In the genomic region with DNA sequence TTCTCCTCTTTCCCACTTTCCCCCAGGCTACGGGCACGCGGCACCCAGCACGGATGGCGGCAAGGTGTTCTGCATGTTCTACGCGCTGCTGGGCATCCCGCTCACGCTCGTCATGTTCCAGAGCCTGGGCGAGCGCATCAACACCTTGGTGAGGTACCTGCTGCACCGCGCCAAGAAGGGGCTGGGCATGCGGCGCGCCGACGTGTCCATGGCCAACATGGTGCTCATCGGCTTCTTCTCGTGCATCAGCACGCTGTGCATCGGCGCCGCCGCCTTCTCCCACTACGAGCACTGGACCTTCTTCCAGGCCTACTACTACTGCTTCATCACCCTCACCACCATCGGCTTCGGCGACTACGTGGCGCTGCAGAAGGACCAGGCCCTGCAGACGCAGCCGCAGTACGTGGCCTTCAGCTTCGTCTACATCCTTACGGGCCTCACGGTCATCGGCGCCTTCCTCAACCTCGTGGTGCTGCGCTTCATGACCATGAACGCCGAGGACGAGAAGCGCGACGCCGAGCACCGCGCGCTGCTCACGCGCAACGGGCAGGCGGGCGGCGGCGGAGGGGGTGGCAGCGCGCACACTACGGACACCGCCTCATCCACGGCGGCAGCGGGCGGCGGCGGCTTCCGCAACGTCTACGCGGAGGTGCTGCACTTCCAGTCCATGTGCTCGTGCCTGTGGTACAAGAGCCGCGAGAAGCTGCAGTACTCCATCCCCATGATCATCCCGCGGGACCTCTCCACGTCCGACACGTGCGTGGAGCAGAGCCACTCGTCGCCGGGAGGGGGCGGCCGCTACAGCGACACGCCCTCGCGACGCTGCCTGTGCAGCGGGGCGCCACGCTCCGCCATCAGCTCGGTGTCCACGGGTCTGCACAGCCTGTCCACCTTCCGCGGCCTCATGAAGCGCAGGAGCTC, we compare ENCODE assay signal across 11 cellular contexts. TPM values are rescaled to one million over a fixed set of nuclear protein-coding genes. Genes with fewer than 3 reads are reported as not detected.
A peak's percentile ranks its signal among the peaks of the same experiment; 100 is the strongest.
DNase-seq lines count a peak whose midpoint lies in the region; ATAC-seq and TF ChIP-seq lines count a peak whose summit lies in the region.
"Had no signal": no experiment of that assay in that cellular context is flagged by ENCODE, and none has a peak within 500 bp of the region (broad histone marks: within the 10 kb centered on the region; RNA-seq: fewer than 3 reads in every experiment).

No MANE protein-coding gene starts in this region.

- CTCF ChIA-PET in activated CD4-positive, alpha-beta T cell treated with anti-CD3 and anti-CD28 coated beads for 36 hours (lab: Charles Lee): no interaction called here

- H3K4me3 Mint-ChIP-seq in activated CD4-positive, alpha-beta T cell treated with anti-CD3 and anti-CD28 coated beads for 36 hours: no peak overlapping the region

- H3K27me3 ChIP-seq in foreskin keratinocyte: peaks cover 27% of the 10 kb centered on the region

- no peaks in the 10 kb centered on the region for H3K9me3 Mint-ChIP-seq in activated CD4-positive, alpha-beta T cell treated with anti-CD3 and anti-CD28 coated beads for 36 hours (ENCODE audit: low read depth)

- TF ChIP-seq CTCF in foreskin keratinocyte (conservative IDR thresholded peaks at IDR 0.05): peak; percentile 39

- intact Hi-C loops in activated CD4-positive, alpha-beta T cell treated with anti-CD3 and anti-CD28 coated beads for 36 hours (cut with DNase I, micrococcal nuclease): no loop called here

- H3K27ac Mint-ChIP-seq in activated CD4-positive, alpha-beta T cell treated with anti-CD3 and anti-CD28 coated beads for 36 hours: no peak overlapping the region

- peak; percentile 40 for DNase-seq in activated CD4-positive, alpha-beta T cell treated with anti-CD3 and anti-CD28 coated beads for 36 hours
- no peak for DNase-seq in activated CD4-positive, alpha-beta T cell treated with anti-CD3 and anti-CD28 coated beads, Interleukin-2, amount 50 U/mL, for 1 hour
- DNase-seq in activated CD8-positive, alpha-beta memory T cell treated with anti-CD3 and anti-CD28 coated beads, Interleukin-2, amount 50 U/mL, for 4 hours: peak; percentile 28
- DNase-seq in foreskin keratinocyte (no peak), UCSD-AML1 (lab: John Stamatoyannopoulos, UW; ENCODE audit: unreplicated experiment) (no peak)
- DNase-seq in stimulated activated CD4-positive, alpha-beta T cell treated with anti-CD3 and anti-CD28 coated beads, Interleukin-2, amount 100 ng/mL, for 48 hours: peak; percentile 7
- DNase-seq: NCI-H510A treated with DMSO at 0.1 percent for 48 hours had no signal

- ATAC-seq in activated CD4-positive, alpha-beta T cell treated with anti-CD3 and anti-CD28 coated beads for 36 hours: peak; percentile 53
- ATAC-seq in foreskin keratinocyte (peak; percentile 5), HG03045 (IDR thresholded peaks at IDR 0.05; ENCODE audit: unreplicated experiment) (no peak), HG03442 (IDR thresholded peaks at IDR 0.05; ENCODE audit: unreplicated experiment) (no peak)

- H3K4me1 Mint-ChIP-seq in activated CD4-positive, alpha-beta T cell treated with anti-CD3 and anti-CD28 coated beads for 36 hours: no peaks in the 10 kb centered on the region

- no peaks in the 10 kb centered on the region for H3K4me1 ChIP-seq in foreskin keratinocyte

- H3K27me3 Mint-ChIP-seq in activated CD4-positive, alpha-beta T cell treated with anti-CD3 and anti-CD28 coated beads for 36 hours: peaks cover 12% of the 10 kb centered on the region

- POLR2A ChIA-PET in activated CD4-positive, alpha-beta T cell treated with anti-CD3 and anti-CD28 coated beads for 36 hours (lab: Charles Lee): no interaction called here

- H3K27ac ChIP-seq in foreskin keratinocyte: no peak overlapping the region
- H3K27ac ChIP-seq: parathyroid adenoma had no signal

- H3K36me3 Mint-ChIP-seq in activated CD4-positive, alpha-beta T cell treated with anti-CD3 and anti-CD28 coated beads for 36 hours (ENCODE audit: low read depth): no peaks in the 10 kb centered on the region

RNA-seq across cellular contexts. Expression of gene KCNK3, which starts 35.4 kb away (rescaled TPM):
- total RNA-seq in activated CD4-positive, alpha-beta T cell treated with anti-CD3 and anti-CD28 coated beads for 36 hours: not detected
- total RNA-seq in foreskin keratinocyte: not detected in 2 replicates
- polyA plus RNA-seq in foreskin keratinocyte: not detected in 2 replicates
- polyA plus RNA-seq: fibroblast of lung had no signal

RNA-seq across cellular contexts. Expression of gene SLC35F6, which starts 36.2 kb away (rescaled TPM):
- total RNA-seq in activated CD4-positive, alpha-beta T cell treated with anti-CD3 and anti-CD28 coated beads for 36 hours: 1 to 10 TPM; 5.0 to 5.6 TPM
- 47.3 and 53.8 TPM in 2 replicates for total RNA-seq in foreskin keratinocyte
- 26.7 and 28.5 TPM in 2 replicates for polyA plus RNA-seq in foreskin keratinocyte

RNA-seq across cellular contexts. Expression of gene CENPA, which starts 58.0 kb away (rescaled TPM):
- 10 to 100 TPM; 37.0 to 38.0 TPM for total RNA-seq in activated CD4-positive, alpha-beta T cell treated with anti-CD3 and anti-CD28 coated beads for 36 hours
- total RNA-seq in foreskin keratinocyte: 30.8 and 39.0 TPM in 2 replicates
- 28.2 and 37.2 TPM in 2 replicates for polyA plus RNA-seq in foreskin keratinocyte

Comparison
In these comparisons a context has a peak if more than half of its experiments do, and no peak if none do; other contexts are left out.
1. DNase-seq: peak in activated CD4-positive, alpha-beta T cell treated with anti-CD3 and anti-CD28 coated beads for 36 hours (single experiment), activated CD8-positive, alpha-beta memory T cell treated with anti-CD3 and anti-CD28 coated beads, Interleukin-2, amount 50 U/mL, for 4 hours (single experiment) and stimulated activated CD4-positive, alpha-beta T cell treated with anti-CD3 and anti-CD28 coated beads, Interleukin-2, amount 100 ng/mL, for 48 hours (2 of 2); none in activated CD4-positive, alpha-beta T cell treated with anti-CD3 and anti-CD28 coated beads, Interleukin-2, amount 50 U/mL, for 1 hour (single experiment), foreskin keratinocyte (0 of 2) and UCSD-AML1 (single experiment).
2. ATAC-seq: peak in activated CD4-positive, alpha-beta T cell treated with anti-CD3 and anti-CD28 coated beads for 36 hours (single experiment) and foreskin keratinocyte (single experiment); none in HG03045 (single experiment) and HG03442 (single experiment).